13 cellular contexts compared by ENCODE assay signal in the genomic region with DNA sequence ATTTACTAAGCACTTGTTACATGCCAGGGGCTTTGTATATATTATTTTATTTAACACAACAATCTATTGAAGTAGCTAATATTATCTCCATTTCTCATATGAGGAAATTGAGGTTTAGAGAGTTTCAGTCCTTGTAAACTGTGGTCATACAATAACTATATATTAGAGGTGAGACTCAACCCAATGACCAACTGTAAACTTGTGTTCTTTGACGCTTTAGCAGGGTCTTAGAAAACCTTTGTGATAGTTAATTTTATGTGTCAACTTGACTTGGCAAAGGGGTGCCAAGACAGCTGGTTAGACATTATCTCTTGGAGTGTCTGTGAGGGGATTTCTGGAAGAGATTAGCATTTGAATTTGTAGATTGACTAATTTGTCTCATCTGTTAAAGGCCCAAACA.
DNase-seq lines count a peak whose midpoint lies in the region; ATAC-seq, FAIRE-seq and TF ChIP-seq lines count a peak whose summit lies in the region.
"Had no signal": no experiment of that assay in that cellular context is flagged by ENCODE, and none has a peak within 500 bp of the region (broad histone marks: within the 10 kb centered on the region; RNA-seq: fewer than 3 reads in every experiment).

No MANE protein-coding gene starts in this region.

- 0% methylated on average over 1 of the region's 1 CpG for WGBS in GM12878 (ENCODE audit: insufficient coverage, insufficient replicate concordance, low lambda C conversion rate, missing lambda C conversion rate)

- TF ChIP-seq CTCF in GM12878 (IDR thresholded peaks at IDR 0.05 in 2 of 3, conservative IDR thresholded peaks at IDR 0.05 in 1 of 3; ENCODE audit: control insufficient read depth in 2 of 3, extremely low read depth in 1 of 3, insufficient read depth in 1 of 3, low read depth in 3 of 3, low read length in 3 of 3): no peak
- no peak for TF ChIP-seq CTCF in brain microvascular endothelial cell (IDR thresholded peaks at IDR 0.05; ENCODE audit: low read depth, low read length, missing control alignments)

- no TSS peak for BruUV-seq in GM12878 (replicated peaks; lab: Mats Ljungman, UMichigan)

- H3K27ac ChIP-seq in GM12878 (ENCODE audit: control insufficient read depth, insufficient read depth): no peak overlapping the region
- no peak overlapping the region for H3K27ac ChIP-seq in brain microvascular endothelial cell

- H3K27me3 Mint-ChIP-seq in activated naive CD8-positive, alpha-beta T cell treated with anti-CD3 and anti-CD28 coated beads for 36 hours: no peaks in the 10 kb centered on the region

- peaks cover 30% of the 10 kb centered on the region for H3K9me3 Mint-ChIP-seq in activated naive CD8-positive, alpha-beta T cell treated with anti-CD3 and anti-CD28 coated beads for 36 hours

- POLR2A ChIA-PET in GM12878 (lab: Charles Lee): no interaction called here

- peaks cover under 1% of the 10 kb centered on the region; the same call in 1 of the 3 replicates for H3K9me3 ChIP-seq in GM12878 (replicated peaks; ENCODE audit: control insufficient read depth, insufficient read depth, low read length)

- FAIRE-seq in GM12878 (lab: Jason Lieb, UNC): no peak
- FAIRE-seq: D721Med, islet of Langerhans had no signal

- ATAC-seq in GM18868 (IDR thresholded peaks at IDR 0.05; ENCODE audit: unreplicated experiment) (peak; percentile 70), GM21526 (IDR thresholded peaks at IDR 0.05; ENCODE audit: low FRiP score, unreplicated experiment) (peak; percentile 55), HG03095 (IDR thresholded peaks at IDR 0.05; ENCODE audit: unreplicated experiment) (peak; percentile 65), GM12878 (peak; percentile 80)

- H3K36me3 Mint-ChIP-seq in activated naive CD8-positive, alpha-beta T cell treated with anti-CD3 and anti-CD28 coated beads for 36 hours: peaks cover 15% of the 10 kb centered on the region

- TF ChIP-seq RAD21 in GM12878 (IDR thresholded peaks at IDR 0.05; ENCODE audit: insufficient read depth, low read depth, low read length): no peak

- H3K36me3 ChIP-seq in GM12878 (ENCODE audit: control insufficient read depth in 2 of 2, insufficient read depth in 2 of 2, low read length in 1 of 2) (no peaks in the 10 kb centered on the region), brain microvascular endothelial cell (replicated peaks) (no peaks in the 10 kb centered on the region)

- H3K4me1 ChIP-seq in GM12878 (ENCODE audit: control insufficient read depth, insufficient read depth, low read length): peaks cover 13% of the 10 kb centered on the region

- H3K79me2 ChIP-seq in GM12878 (ENCODE audit: control insufficient read depth, insufficient read depth, low read length): no peaks in the 10 kb centered on the region

- intact Hi-C loops in GM12878 (cut with micrococcal nuclease; ENCODE audit: unreplicated experiment): no loop called here

- TF ChIP-seq POLR2A in GM12878 (IDR thresholded peaks at IDR 0.05; ENCODE audit: low read depth, low read length): no peak

- in situ Hi-C loops in GM12878 (cut with MboI) (no loop called here), brain microvascular endothelial cell (cut with HindIII; ENCODE audit: low pct_ligation_motif_present, low sequenced_read_pairs) (no loop called here)

- peaks cover 8% of the 10 kb centered on the region for H3K4me1 Mint-ChIP-seq in activated naive CD8-positive, alpha-beta T cell treated with anti-CD3 and anti-CD28 coated beads for 36 hours
- H3K4me1 Mint-ChIP-seq: nephron progenitor cell had no signal

- TF ChIP-seq EP300 in GM12878 (IDR thresholded peaks at IDR 0.05; ENCODE audit: borderline replicate concordance in 1 of 2, control insufficient read depth in 1 of 2, low read depth in 2 of 2, low read length in 2 of 2): no peak

- H3K4me2 ChIP-seq in GM12878 (ENCODE audit: control insufficient read depth, insufficient read depth): peak overlapping the region; percentile 21

- H3K27me3 ChIP-seq in GM12878 (replicated peaks in 1 of 2; ENCODE audit: control insufficient read depth in 2 of 2, insufficient read depth in 2 of 2, low read length in 1 of 2) (no peaks in the 10 kb centered on the region; a peak in 1 of 4 replicates), brain microvascular endothelial cell (replicated peaks) (no peaks in the 10 kb centered on the region)

- H3K27ac Mint-ChIP-seq in activated naive CD8-positive, alpha-beta T cell treated with anti-CD3 and anti-CD28 coated beads for 36 hours: no peak overlapping the region
- H3K27ac Mint-ChIP-seq: nephron progenitor cell had no signal

- no peak overlapping the region for H3K9ac ChIP-seq in GM12878 (ENCODE audit: control insufficient read depth, insufficient read depth, low read length)

- H3K4me3 ChIP-seq in GM12878 (no peak overlapping the region), brain microvascular endothelial cell (ENCODE audit: low read depth, low read length) (no peak overlapping the region)

- H3K4me3 Mint-ChIP-seq in activated naive CD8-positive, alpha-beta T cell treated with anti-CD3 and anti-CD28 coated beads for 36 hours: no peak overlapping the region
- H3K4me3 Mint-ChIP-seq: nephron progenitor cell had no signal

- RAD21 ChIA-PET in GM12878 (lab: Charles Lee; ENCODE audit: unreplicated experiment): interaction anchor here (1.3 kb wide), 1 partner anchor 10 kb away, joined by 5 read pairs; no protein-coding TSS in a partner anchor

- no peaks in the 10 kb centered on the region for H4K20me1 ChIP-seq in GM12878 (ENCODE audit: control insufficient read depth, insufficient read depth)

- CTCF ChIA-PET in GM12878 (lab: Yijun Ruan, JAX): interaction anchor here (1.2 to 1.5 kb wide), 2 partner anchors 31 to 38 kb away, joined by 3 to 4 read pairs; no protein-coding TSS in a partner anchor

- DNase-seq in GM12878 (ENCODE audit: low read depth, low spot score): no peak
- no peak for DNase-seq in brain microvascular endothelial cell
- no peak for DNase-seq in activated naive CD8-positive, alpha-beta T cell treated with anti-CD3 and anti-CD28 coated beads for 36 hours
- DNase-seq in stimulated activated CD4-positive, alpha-beta T cell treated with anti-CD3 and anti-CD28 coated beads, Interleukin-4, amount 100 ng/mL, for 4 hours: no peak
- DNase-seq: activated effector memory CD4-positive, alpha-beta T cell treated with Interleukin-2 at 50 U/mL for 16 hours; caudate nucleus; NCI-H1694; nephron progenitor cell had no signal

- H2AFZ ChIP-seq in GM12878 (ENCODE audit: control insufficient read depth, low read depth, low read length): no peak overlapping the region

- SMC1A ChIA-PET in GM12878 (lab: Charles Lee; ENCODE audit: uncharacterized antibody, unreplicated experiment): interaction anchor here (1.5 kb wide), 1 partner anchor 10 kb away, joined by 7 read pairs; no protein-coding TSS in a partner anchor

TF ChIP-seq in GM12878, 131 proteins besides CTCF, POLR2A, EP300 and RAD21:
- peak; percentile 54; the same call in 1 of the 2 replicates for TF ChIP-seq MTA2 (IDR thresholded peaks at IDR 0.05; ENCODE audit: low read depth)
- TF ChIP-seq RUNX3 (IDR thresholded peaks at IDR 0.05; ENCODE audit: low read length): peak; percentile 81
- TF ChIP-seq, protein P1, sequence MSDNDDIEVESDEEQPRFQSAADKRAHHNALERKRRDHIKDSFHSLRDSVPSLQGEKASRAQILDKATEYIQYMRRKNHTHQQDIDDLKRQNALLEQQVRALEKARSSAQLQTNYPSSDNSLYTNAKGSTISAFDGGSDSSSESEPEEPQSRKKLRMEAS (IDR thresholded peaks at IDR 0.05; ENCODE audit: low read depth, low read length): no peak
